ENCODE assay signal across 8 cellular contexts in the genomic region with DNA sequence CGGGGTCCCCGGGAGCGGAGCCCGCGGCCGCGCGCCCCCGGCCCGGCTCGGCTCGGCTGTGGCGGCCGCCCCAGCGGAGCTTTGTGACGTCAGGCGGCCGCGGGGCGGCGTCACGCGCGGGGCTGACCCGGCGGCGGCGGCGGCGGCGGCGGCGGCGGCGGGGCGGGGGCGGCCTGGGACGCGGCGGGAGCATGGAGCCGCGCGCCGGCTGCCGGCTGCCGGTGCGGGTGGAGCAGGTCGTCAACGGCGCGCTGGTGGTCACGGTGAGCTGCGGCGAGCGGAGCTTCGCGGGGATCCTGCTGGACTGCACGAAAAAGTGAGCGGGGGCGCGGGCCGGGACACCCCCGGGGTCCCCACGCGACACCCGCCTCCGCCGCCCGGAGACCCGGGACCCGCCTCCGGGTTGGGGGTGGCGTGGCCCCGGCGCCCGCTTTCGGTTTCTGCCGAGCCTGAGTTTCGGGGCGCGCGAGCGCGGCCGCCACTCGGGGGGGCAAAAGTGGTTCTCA. TPM values are rescaled to one million over a fixed set of nuclear protein-coding genes. Genes with fewer than 3 reads are reported as not detected.
DNase-seq lines count a peak whose midpoint lies in the region; ATAC-seq and TF ChIP-seq lines count a peak whose summit lies in the region.

A gene (plus strand): TSS at position 165 of the 506 bp plus-strand sequence. CDS start 27 bp downstream, at position 192.

- H3K36me3 ChIP-seq in CD4-positive, CD25-positive, alpha-beta regulatory T cell (ENCODE audit: control insufficient read depth, insufficient read depth, low read length) = no peaks in the 10 kb centered on the region
- H3K36me3 ChIP-seq in neuron (ENCODE audit: insufficient read depth, low read length) = no peaks in the 10 kb centered on the region
- H3K36me3 ChIP-seq in uterus = no peaks in the 10 kb centered on the region

- peak within 1 kb of the TSS; percentile 75 to 94 (median 91) for H3K27ac Mint-ChIP-seq in CD4-positive, CD25-positive, alpha-beta regulatory T cell
- peak within 1 kb of the TSS; percentile 79 for H3K27ac Mint-ChIP-seq in activated T-helper 1 cell treated with anti-CD3 and anti-CD28 coated beads, Interleukin-12 subunit alpha, Interleukin-12 subunit beta, Interleukin-2, Interleukin-4 antibody, amounts not matched to agents 30 ng/mL and 10 ng/mL and 1 ng/mL, durations not matched to agents 14 hours and 24 hours and 36 hours

- peak within 1 kb of the TSS; percentile 54 for H2AFZ ChIP-seq in neuron (ENCODE audit: low read depth, low read length)

- intact Hi-C loops in activated T-helper 1 cell treated with anti-CD3 and anti-CD28 coated beads, Interleukin-12 subunit alpha, Interleukin-12 subunit beta, Interleukin-2, Interleukin-4 antibody, amounts not matched to agents 30 ng/mL and 10 ng/mL and 1 ng/mL, durations not matched to agents 14 hours and 24 hours and 36 hours (cut with micrococcal nuclease) = loop anchor here (2.0 kb wide), 1 partner anchor 66 kb away; no protein-coding TSS in a partner anchor
- intact Hi-C loops in uterus (cut with DNase I; ENCODE audit: low total_unique reads) = no loop called here

- peak within 1 kb of the TSS; percentile 84 to 89 (median 88) for H3K4me3 Mint-ChIP-seq in CD4-positive, CD25-positive, alpha-beta regulatory T cell
- H3K4me3 Mint-ChIP-seq in activated T-helper 1 cell treated with anti-CD3 and anti-CD28 coated beads, Interleukin-12 subunit alpha, Interleukin-12 subunit beta, Interleukin-2, Interleukin-4 antibody, amounts not matched to agents 30 ng/mL and 10 ng/mL and 1 ng/mL, durations not matched to agents 14 hours and 24 hours and 36 hours = peak within 1 kb of the TSS; percentile 86

- H3K4me1 ChIP-seq in CD4-positive, CD25-positive, alpha-beta regulatory T cell (ENCODE audit: control insufficient read depth, insufficient read depth, low read length, poor library complexity, severe bottlenecking) = peaks cover 22% of the 10 kb centered on the region
- H3K4me1 ChIP-seq in neuron (ENCODE audit: insufficient read depth, low read length) (peaks cover 15% of the 10 kb centered on the region), uterus (peaks cover 0 to 20% of the 10 kb centered on the region in 2 donors)

- ATAC-seq in CD4-positive, CD25-positive, alpha-beta regulatory T cell (ENCODE audit: low read depth in 2 of 2) = peak; percentile 20 to 30
- ATAC-seq in GM21529 (IDR thresholded peaks at IDR 0.05; ENCODE audit: unreplicated experiment) = peak; percentile 35

- H3K27me3 ChIP-seq in CD4-positive, CD25-positive, alpha-beta regulatory T cell (ENCODE audit: control insufficient read depth, insufficient read depth, low read length) = no peaks in the 10 kb centered on the region
- H3K27me3 ChIP-seq in neuron (ENCODE audit: insufficient read depth, low read length) (no peaks in the 10 kb centered on the region), uterus (no peaks in the 10 kb centered on the region)

- H3K4me1 Mint-ChIP-seq in CD4-positive, CD25-positive, alpha-beta regulatory T cell = peaks cover 0 to 17% (median 9%) of the 10 kb centered on the region in 4 donors
- H3K4me1 Mint-ChIP-seq in activated T-helper 1 cell treated with anti-CD3 and anti-CD28 coated beads, Interleukin-12 subunit alpha, Interleukin-12 subunit beta, Interleukin-2, Interleukin-4 antibody, amounts not matched to agents 30 ng/mL and 10 ng/mL and 1 ng/mL, durations not matched to agents 14 hours and 24 hours and 36 hours (ENCODE audit: low read depth) = peaks cover 8% of the 10 kb centered on the region

- TF ChIP-seq CTCF in fibroblast of the aortic adventitia (IDR thresholded peaks at IDR 0.05; ENCODE audit: insufficient read depth, low read length) = no peak
- TF ChIP-seq CTCF in uterus (IDR thresholded peaks at IDR 0.05) = no peak

- TF ChIP-seq POLR2A in uterus (IDR thresholded peaks at IDR 0.05) = peak; percentile 48 to 50

- peak; percentile 54 to 56 (median 56) for DNase-seq in CD4-positive, CD25-positive, alpha-beta regulatory T cell
- DNase-seq in NAMALWA (ENCODE audit: low spot score) (peak; percentile 44), fibroblast of the aortic adventitia (ENCODE audit: low read depth) (no peak), uterus (peak; percentile 43 to 64), NCI-H446 (lab: John Stamatoyannopoulos, UW) (no peak)
- peak; percentile 61 for DNase-seq in activated T-helper 1 cell treated with anti-CD3 and anti-CD28 coated beads, Interleukin-12 subunit alpha, Interleukin-12 subunit beta, Interleukin-2, Interleukin-4 antibody, amounts not matched to agents 30 ng/mL and 10 ng/mL and 1 ng/mL, durations not matched to agents 14 hours and 24 hours and 36 hours (ENCODE audit: low spot score)

- peaks cover 2% of the 10 kb centered on the region for H3K36me3 Mint-ChIP-seq in CD4-positive, CD25-positive, alpha-beta regulatory T cell
- peaks cover 2% of the 10 kb centered on the region for H3K36me3 Mint-ChIP-seq in activated T-helper 1 cell treated with anti-CD3 and anti-CD28 coated beads, Interleukin-12 subunit alpha, Interleukin-12 subunit beta, Interleukin-2, Interleukin-4 antibody, amounts not matched to agents 30 ng/mL and 10 ng/mL and 1 ng/mL, durations not matched to agents 14 hours and 24 hours and 36 hours (ENCODE audit: low read depth)

- no peaks in the 10 kb centered on the region for H3K9me3 ChIP-seq in CD4-positive, CD25-positive, alpha-beta regulatory T cell (ENCODE audit: control insufficient read depth in 2 of 2, low read length in 2 of 2)
- H3K9me3 ChIP-seq in neuron (ENCODE audit: low read length) (no peaks in the 10 kb centered on the region), uterus (no peaks in the 10 kb centered on the region)

- H3K27me3 Mint-ChIP-seq in CD4-positive, CD25-positive, alpha-beta regulatory T cell = no peaks in the 10 kb centered on the region
- peaks cover 4% of the 10 kb centered on the region for H3K27me3 Mint-ChIP-seq in activated T-helper 1 cell treated with anti-CD3 and anti-CD28 coated beads, Interleukin-12 subunit alpha, Interleukin-12 subunit beta, Interleukin-2, Interleukin-4 antibody, amounts not matched to agents 30 ng/mL and 10 ng/mL and 1 ng/mL, durations not matched to agents 14 hours and 24 hours and 36 hours (ENCODE audit: insufficient read depth)

- H3K9me3 Mint-ChIP-seq in CD4-positive, CD25-positive, alpha-beta regulatory T cell = peaks cover 0 to 5% (median 0%) of the 10 kb centered on the region in 7 donors
- H3K9me3 Mint-ChIP-seq in activated T-helper 1 cell treated with anti-CD3 and anti-CD28 coated beads, Interleukin-12 subunit alpha, Interleukin-12 subunit beta, Interleukin-2, Interleukin-4 antibody, amounts not matched to agents 30 ng/mL and 10 ng/mL and 1 ng/mL, durations not matched to agents 14 hours and 24 hours and 36 hours = peaks cover 5% of the 10 kb centered on the region

- peak within 1 kb of the TSS; percentile 79 for H3K27ac ChIP-seq in CD4-positive, CD25-positive, alpha-beta regulatory T cell (ENCODE audit: insufficient read depth, low read length, poor library complexity, severe bottlenecking)
- H3K27ac ChIP-seq in uterus = peak within 1 kb of the TSS; percentile 96 to 98

- peak within 1 kb of the TSS; percentile 38 for H3K4me3 ChIP-seq in CD4-positive, CD25-positive, alpha-beta regulatory T cell (ENCODE audit: low read depth, low read length)
- H3K4me3 ChIP-seq in fibroblast of the aortic adventitia (ENCODE audit: low read depth, low read length) (peak within 1 kb of the TSS; percentile 79), neuron (ENCODE audit: low read length) (peak within 1 kb of the TSS; percentile 75), uterus (peak within 1 kb of the TSS; percentile 62 to 98)

RNA-seq across cellular contexts. Expression of the gene that starts here (rescaled TPM):
- total RNA-seq in CD4-positive, CD25-positive, alpha-beta regulatory T cell = 10.9 TPM
- 1 to 10 TPM in 1 of 4 donors, under 1 TPM in 3; 0.56 to 1.4 (median 0.87) TPM for polyA plus RNA-seq in CD4-positive, CD25-positive, alpha-beta regulatory T cell
- total RNA-seq in activated T-helper 1 cell treated with anti-CD3 and anti-CD28 coated beads, Interleukin-12 subunit alpha, Interleukin-12 subunit beta, Interleukin-2, Interleukin-4 antibody, amounts not matched to agents 30 ng/mL and 10 ng/mL and 1 ng/mL, durations not matched to agents 14 hours and 24 hours and 36 hours = 4.1 and 4.8 TPM in 2 replicates
- total RNA-seq in fibroblast of the aortic adventitia (ENCODE audit: low replicate concordance) (6.1 and 7.2 TPM in 2 replicates), uterus (10 to 100 TPM in 2 of 4 donors, 1 to 10 TPM in 1, under 1 TPM in 1; 0.29 to 27.6 (median 8.3) TPM)

Comparison
In these comparisons a context has a peak if more than half of its experiments do, and no peak if none do; other contexts are left out.
1. DNase-seq: peak in CD4-positive, CD25-positive, alpha-beta regulatory T cell (3 of 3), NAMALWA (single experiment), activated T-helper 1 cell treated with anti-CD3 and anti-CD28 coated beads, Interleukin-12 subunit alpha, Interleukin-12 subunit beta, Interleukin-2, Interleukin-4 antibody, amounts not matched to agents 30 ng/mL and 10 ng/mL and 1 ng/mL, durations not matched to agents 14 hours and 24 hours and 36 hours (single experiment) and uterus (2 of 2); none in fibroblast of the aortic adventitia (single experiment) and NCI-H446 (0 of 2).
2. Peak in every context shown above with its lines, with median percentiles within 50 percentile points of each other: H3K4me3 ChIP-seq.